1 cellular context compared by ENCODE assay signal in the genomic region with DNA sequence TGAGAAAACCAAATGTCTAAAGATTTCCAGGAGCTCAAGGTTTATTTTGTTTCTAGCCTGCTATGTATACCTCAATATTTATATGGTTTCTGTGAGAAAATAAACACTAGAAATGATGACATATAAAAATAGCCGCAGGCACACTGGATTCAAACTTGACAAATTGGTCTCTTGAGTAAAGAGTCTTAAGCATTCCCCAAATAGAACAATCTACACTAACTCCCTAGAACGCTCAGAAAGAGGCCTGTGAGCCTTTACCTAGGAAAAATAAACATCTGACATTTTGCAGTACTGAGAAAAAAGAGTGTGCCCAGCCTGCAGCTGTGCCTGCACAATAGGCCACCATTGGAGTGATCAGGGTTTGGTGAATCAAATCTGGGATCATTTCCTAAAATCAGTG.
TF ChIP-seq lines count a peak whose summit lies in the region.

No MANE protein-coding gene starts in this region.

TF ChIP-seq in GM23338, 12 proteins besides CTCF, POLR2A, EP300 and RAD21 (continued from another document):
- TF ChIP-seq, protein P1, sequence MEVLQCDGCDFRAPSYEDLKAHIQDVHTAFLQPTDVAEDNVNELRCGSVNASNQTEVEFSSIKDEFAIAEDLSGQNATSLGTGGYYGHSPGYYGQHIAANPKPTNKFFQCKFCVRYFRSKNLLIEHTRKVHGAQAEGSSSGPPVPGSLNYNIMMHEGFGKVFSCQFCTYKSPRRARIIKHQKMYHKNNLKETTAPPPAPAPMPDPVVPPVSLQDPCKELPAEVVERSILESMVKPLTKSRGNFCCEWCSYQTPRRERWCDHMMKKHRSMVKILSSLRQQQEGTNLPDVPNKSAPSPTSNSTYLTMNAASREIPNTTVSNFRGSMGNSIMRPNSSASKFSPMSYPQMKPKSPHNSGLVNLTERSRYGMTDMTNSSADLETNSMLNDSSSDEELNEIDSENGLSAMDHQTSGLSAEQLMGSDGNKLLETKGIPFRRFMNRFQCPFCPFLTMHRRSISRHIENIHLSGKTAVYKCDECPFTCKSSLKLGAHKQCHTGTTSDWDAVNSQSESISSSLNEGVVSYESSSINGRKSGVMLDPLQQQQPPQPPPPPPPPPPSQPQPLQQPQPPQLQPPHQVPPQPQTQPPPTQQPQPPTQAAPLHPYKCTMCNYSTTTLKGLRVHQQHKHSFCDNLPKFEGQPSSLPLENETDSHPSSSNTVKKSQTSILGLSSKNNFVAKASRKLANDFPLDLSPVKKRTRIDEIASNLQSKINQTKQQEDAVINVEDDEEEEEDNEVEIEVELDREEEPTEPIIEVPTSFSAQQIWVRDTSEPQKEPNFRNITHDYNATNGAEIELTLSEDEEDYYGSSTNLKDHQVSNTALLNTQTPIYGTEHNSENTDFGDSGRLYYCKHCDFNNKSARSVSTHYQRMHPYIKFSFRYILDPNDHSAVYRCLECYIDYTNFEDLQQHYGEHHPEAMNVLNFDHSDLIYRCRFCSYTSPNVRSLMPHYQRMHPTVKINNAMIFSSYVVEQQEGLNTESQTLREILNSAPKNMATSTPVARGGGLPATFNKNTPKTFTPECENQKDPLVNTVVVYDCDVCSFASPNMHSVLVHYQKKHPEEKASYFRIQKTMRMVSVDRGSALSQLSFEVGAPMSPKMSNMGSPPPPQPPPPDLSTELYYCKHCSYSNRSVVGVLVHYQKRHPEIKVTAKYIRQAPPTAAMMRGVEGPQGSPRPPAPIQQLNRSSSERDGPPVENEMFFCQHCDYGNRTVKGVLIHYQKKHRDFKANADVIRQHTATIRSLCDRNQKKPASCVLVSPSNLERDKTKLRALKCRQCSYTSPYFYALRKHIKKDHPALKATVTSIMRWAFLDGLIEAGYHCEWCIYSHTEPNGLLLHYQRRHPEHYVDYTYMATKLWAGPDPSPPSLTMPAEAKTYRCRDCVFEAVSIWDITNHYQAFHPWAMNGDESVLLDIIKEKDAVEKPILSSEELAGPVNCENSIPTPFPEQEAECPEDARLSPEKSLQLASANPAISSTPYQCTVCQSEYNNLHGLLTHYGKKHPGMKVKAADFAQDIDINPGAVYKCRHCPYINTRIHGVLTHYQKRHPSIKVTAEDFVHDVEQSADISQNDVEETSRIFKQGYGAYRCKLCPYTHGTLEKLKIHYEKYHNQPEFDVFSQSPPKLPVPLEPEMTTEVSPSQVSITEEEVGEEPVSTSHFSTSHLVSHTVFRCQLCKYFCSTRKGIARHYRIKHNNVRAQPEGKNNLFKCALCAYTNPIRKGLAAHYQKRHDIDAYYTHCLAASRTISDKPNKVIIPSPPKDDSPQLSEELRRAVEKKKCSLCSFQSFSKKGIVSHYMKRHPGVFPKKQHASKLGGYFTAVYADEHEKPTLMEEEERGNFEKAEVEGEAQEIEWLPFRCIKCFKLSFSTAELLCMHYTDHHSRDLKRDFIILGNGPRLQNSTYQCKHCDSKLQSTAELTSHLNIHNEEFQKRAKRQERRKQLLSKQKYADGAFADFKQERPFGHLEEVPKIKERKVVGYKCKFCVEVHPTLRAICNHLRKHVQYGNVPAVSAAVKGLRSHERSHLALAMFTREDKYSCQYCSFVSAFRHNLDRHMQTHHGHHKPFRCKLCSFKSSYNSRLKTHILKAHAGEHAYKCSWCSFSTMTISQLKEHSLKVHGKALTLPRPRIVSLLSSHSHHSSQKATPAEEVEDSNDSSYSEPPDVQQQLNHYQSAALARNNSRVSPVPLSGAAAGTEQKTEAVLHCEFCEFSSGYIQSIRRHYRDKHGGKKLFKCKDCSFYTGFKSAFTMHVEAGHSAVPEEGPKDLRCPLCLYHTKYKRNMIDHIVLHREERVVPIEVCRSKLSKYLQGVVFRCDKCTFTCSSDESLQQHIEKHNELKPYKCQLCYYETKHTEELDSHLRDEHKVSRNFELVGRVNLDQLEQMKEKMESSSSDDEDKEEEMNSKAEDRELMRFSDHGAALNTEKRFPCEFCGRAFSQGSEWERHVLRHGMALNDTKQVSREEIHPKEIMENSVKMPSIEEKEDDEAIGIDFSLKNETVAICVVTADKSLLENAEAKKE (CRISPR knock-in tag; IDR thresholded peaks at IDR 0.05), result no peak
- TF ChIP-seq REST (IDR thresholded peaks at IDR 0.05; ENCODE audit: unreplicated experiment) (no peak), ZNF114 (CRISPR knock-in tag; IDR thresholded peaks at IDR 0.05) (no peak), EZH2 (IDR thresholded peaks at IDR 0.05; ENCODE audit: low read depth, unreplicated experiment) (no peak), STAT1 (IDR thresholded peaks at IDR 0.05; ENCODE audit: unreplicated experiment) (no peak), POLR2AphosphoS5 (IDR thresholded peaks at IDR 0.05; ENCODE audit: low read depth) (no peak)
- TF ChIP-seq, protein P2, sequence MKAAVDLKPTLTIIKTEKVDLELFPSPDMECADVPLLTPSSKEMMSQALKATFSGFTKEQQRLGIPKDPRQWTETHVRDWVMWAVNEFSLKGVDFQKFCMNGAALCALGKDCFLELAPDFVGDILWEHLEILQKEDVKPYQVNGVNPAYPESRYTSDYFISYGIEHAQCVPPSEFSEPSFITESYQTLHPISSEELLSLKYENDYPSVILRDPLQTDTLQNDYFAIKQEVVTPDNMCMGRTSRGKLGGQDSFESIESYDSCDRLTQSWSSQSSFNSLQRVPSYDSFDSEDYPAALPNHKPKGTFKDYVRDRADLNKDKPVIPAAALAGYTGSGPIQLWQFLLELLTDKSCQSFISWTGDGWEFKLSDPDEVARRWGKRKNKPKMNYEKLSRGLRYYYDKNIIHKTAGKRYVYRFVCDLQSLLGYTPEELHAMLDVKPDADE (IDR thresholded peaks at IDR 0.05), result no peak
